ENCODE assay signal across 1 cellular context in genomic region chr12:98515368-98516183, GRCh38.
TF ChIP-seq lines count a peak whose summit lies in the region.

A gene with protein sequence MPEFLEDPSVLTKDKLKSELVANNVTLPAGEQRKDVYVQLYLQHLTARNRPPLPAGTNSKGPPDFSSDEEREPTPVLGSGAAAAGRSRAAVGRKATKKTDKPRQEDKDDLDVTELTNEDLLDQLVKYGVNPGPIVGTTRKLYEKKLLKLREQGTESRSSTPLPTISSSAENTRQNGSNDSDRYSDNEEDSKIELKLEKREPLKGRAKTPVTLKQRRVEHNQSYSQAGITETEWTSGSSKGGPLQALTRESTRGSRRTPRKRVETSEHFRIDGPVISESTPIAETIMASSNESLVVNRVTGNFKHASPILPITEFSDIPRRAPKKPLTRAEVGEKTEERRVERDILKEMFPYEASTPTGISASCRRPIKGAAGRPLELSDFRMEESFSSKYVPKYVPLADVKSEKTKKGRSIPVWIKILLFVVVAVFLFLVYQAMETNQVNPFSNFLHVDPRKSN (plus strand): TSS chr12:98515590. CDS start chr12:98515868, 278 bp downstream.

TF ChIP-seq in HepG2, 621 proteins besides CTCF, POLR2A, EP300 and RAD21 (continued from another document and continues in another):
- TF ChIP-seq POLR2G (IDR thresholded peaks at IDR 0.05; ENCODE audit: low read depth, low read length) = peak; percentile 92
- TF ChIP-seq NAIF1 (CRISPR knock-in tag; IDR thresholded peaks at IDR 0.05; ENCODE audit: borderline replicate concordance) = no peak
- TF ChIP-seq ZNF543 (CRISPR knock-in tag; IDR thresholded peaks at IDR 0.05) = peak; percentile 67; the same call in 1 of the 2 replicates
- no peak for TF ChIP-seq ZFP1 (CRISPR knock-in tag; IDR thresholded peaks at IDR 0.05)
- TF ChIP-seq CERS6 (CRISPR knock-in tag; IDR thresholded peaks at IDR 0.05) = no peak
- 0 out of 2 replicates have a peak, but pooled peaks have one; percentile 51 for TF ChIP-seq ELF3 (CRISPR knock-in tag; IDR thresholded peaks at IDR 0.05)
- 0 out of 2 replicates have a peak, but pooled peaks have one; percentile 84 for TF ChIP-seq CAMTA2 (CRISPR knock-in tag; IDR thresholded peaks at IDR 0.05; ENCODE audit: borderline replicate concordance)
- TF ChIP-seq EZH2 (conservative IDR thresholded peaks at IDR 0.05; ENCODE audit: low read depth, low read length) = no peak
- TF ChIP-seq MEF2D (CRISPR knock-in tag; IDR thresholded peaks at IDR 0.05) = peak; percentile 55; the same call in 1 of the 2 replicates
- no peak for TF ChIP-seq SMARCE1 (IDR thresholded peaks at IDR 0.05; ENCODE audit: borderline replicate concordance)
- TF ChIP-seq WIZ (CRISPR knock-in tag; IDR thresholded peaks at IDR 0.05) = 0 out of 2 replicates have a peak, but pooled peaks have one; percentile 58
- TF ChIP-seq, protein P1, sequence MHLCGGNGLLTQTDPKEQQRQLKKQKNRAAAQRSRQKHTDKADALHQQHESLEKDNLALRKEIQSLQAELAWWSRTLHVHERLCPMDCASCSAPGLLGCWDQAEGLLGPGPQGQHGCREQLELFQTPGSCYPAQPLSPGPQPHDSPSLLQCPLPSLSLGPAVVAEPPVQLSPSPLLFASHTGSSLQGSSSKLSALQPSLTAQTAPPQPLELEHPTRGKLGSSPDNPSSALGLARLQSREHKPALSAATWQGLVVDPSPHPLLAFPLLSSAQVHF (CRISPR knock-in tag; IDR thresholded peaks at IDR 0.05) = no peak
- TF ChIP-seq NRL (CRISPR knock-in tag; IDR thresholded peaks at IDR 0.05; ENCODE audit: borderline replicate concordance) = no peak
- no peak for TF ChIP-seq IRF2 (CRISPR knock-in tag; IDR thresholded peaks at IDR 0.05)
- TF ChIP-seq CBX5 (CRISPR knock-in tag; IDR thresholded peaks at IDR 0.05; ENCODE audit: borderline replicate concordance) = no peak
- TF ChIP-seq AHR (CRISPR knock-in tag; IDR thresholded peaks at IDR 0.05) = no peak
- TF ChIP-seq ZNF83 (CRISPR knock-in tag; IDR thresholded peaks at IDR 0.05; ENCODE audit: borderline replicate concordance) = no peak
- no peak for TF ChIP-seq ZNF432 (CRISPR knock-in tag; IDR thresholded peaks at IDR 0.05; ENCODE audit: borderline replicate concordance)
- TF ChIP-seq ZNF33A (CRISPR knock-in tag; IDR thresholded peaks at IDR 0.05; ENCODE audit: borderline replicate concordance) = no peak
- TF ChIP-seq NCOA5 (CRISPR knock-in tag; IDR thresholded peaks at IDR 0.05) = no peak
- TF ChIP-seq ZNF496 (CRISPR knock-in tag; IDR thresholded peaks at IDR 0.05; ENCODE audit: insufficient replicate concordance) = no peak
- no peak; the same call in 1 of the 2 replicates for TF ChIP-seq ZSCAN21 (CRISPR knock-in tag; IDR thresholded peaks at IDR 0.05; ENCODE audit: borderline replicate concordance)
- TF ChIP-seq ZNF430 (CRISPR knock-in tag; IDR thresholded peaks at IDR 0.05) = peak; percentile 50; the same call in 1 of the 2 replicates
- no peak for TF ChIP-seq MLLT10 (CRISPR knock-in tag; IDR thresholded peaks at IDR 0.05)
- TF ChIP-seq, protein P2, sequence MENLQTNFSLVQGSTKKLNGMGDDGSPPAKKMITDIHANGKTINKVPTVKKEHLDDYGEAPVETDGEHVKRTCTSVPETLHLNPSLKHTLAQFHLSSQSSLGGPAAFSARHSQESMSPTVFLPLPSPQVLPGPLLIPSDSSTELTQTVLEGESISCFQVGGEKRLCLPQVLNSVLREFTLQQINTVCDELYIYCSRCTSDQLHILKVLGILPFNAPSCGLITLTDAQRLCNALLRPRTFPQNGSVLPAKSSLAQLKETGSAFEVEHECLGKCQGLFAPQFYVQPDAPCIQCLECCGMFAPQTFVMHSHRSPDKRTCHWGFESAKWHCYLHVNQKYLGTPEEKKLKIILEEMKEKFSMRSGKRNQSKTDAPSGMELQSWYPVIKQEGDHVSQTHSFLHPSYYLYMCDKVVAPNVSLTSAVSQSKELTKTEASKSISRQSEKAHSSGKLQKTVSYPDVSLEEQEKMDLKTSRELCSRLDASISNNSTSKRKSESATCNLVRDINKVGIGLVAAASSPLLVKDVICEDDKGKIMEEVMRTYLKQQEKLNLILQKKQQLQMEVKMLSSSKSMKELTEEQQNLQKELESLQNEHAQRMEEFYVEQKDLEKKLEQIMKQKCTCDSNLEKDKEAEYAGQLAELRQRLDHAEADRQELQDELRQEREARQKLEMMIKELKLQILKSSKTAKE (CRISPR knock-in tag; IDR thresholded peaks at IDR 0.05; ENCODE audit: borderline replicate concordance) = no peak
- TF ChIP-seq ZFP36L2 (CRISPR knock-in tag; IDR thresholded peaks at IDR 0.05) = no peak
- no peak; the same call in 1 of the 2 replicates for TF ChIP-seq EED (CRISPR knock-in tag; IDR thresholded peaks at IDR 0.05)
- no peak for TF ChIP-seq JDP2 (CRISPR knock-in tag; IDR thresholded peaks at IDR 0.05; ENCODE audit: borderline replicate concordance)
- peak; percentile 74; the same call in 1 of the 2 replicates for TF ChIP-seq ZNF160 (CRISPR knock-in tag; IDR thresholded peaks at IDR 0.05)
- TF ChIP-seq, protein P3, sequence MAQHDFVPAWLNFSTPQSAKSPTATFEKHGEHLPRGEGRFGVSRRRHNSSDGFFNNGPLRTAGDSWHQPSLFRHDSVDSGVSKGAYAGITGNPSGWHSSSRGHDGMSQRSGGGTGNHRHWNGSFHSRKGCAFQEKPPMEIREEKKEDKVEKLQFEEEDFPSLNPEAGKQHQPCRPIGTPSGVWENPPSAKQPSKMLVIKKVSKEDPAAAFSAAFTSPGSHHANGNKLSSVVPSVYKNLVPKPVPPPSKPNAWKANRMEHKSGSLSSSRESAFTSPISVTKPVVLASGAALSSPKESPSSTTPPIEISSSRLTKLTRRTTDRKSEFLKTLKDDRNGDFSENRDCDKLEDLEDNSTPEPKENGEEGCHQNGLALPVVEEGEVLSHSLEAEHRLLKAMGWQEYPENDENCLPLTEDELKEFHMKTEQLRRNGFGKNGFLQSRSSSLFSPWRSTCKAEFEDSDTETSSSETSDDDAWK (CRISPR knock-in tag; IDR thresholded peaks at IDR 0.05) = no peak
- TF ChIP-seq NKX3-1 (CRISPR knock-in tag; IDR thresholded peaks at IDR 0.05) = peak; percentile 84; the same call in 1 of the 2 replicates
- no peak for TF ChIP-seq U2AF2 (IDR thresholded peaks at IDR 0.05; ENCODE audit: low read depth, low read length)
- TF ChIP-seq, protein P4, sequence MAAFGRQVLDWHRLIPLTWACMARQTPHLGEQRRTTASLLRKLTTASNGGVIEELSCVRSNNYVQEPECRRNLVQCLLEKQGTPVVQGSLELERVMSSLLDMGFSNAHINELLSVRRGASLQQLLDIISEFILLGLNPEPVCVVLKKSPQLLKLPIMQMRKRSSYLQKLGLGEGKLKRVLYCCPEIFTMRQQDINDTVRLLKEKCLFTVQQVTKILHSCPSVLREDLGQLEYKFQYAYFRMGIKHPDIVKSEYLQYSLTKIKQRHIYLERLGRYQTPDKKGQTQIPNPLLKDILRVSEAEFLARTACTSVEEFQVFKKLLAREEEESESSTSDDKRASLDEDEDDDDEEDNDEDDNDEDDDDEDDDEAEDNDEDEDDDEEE (CRISPR knock-in tag; IDR thresholded peaks at IDR 0.05) = peak; percentile 32; the same call in 1 of the 2 replicates
- TF ChIP-seq CENPX (CRISPR knock-in tag; IDR thresholded peaks at IDR 0.05) = no peak
- TF ChIP-seq ADNP (CRISPR knock-in tag; IDR thresholded peaks at IDR 0.05) = no peak
- TF ChIP-seq, protein P5, sequence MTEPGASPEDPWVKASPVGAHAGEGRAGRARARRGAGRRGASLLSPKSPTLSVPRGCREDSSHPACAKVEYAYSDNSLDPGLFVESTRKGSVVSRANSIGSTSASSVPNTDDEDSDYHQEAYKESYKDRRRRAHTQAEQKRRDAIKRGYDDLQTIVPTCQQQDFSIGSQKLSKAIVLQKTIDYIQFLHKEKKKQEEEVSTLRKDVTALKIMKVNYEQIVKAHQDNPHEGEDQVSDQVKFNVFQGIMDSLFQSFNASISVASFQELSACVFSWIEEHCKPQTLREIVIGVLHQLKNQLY (CRISPR knock-in tag; IDR thresholded peaks at IDR 0.05) = no peak
- TF ChIP-seq, protein P6, sequence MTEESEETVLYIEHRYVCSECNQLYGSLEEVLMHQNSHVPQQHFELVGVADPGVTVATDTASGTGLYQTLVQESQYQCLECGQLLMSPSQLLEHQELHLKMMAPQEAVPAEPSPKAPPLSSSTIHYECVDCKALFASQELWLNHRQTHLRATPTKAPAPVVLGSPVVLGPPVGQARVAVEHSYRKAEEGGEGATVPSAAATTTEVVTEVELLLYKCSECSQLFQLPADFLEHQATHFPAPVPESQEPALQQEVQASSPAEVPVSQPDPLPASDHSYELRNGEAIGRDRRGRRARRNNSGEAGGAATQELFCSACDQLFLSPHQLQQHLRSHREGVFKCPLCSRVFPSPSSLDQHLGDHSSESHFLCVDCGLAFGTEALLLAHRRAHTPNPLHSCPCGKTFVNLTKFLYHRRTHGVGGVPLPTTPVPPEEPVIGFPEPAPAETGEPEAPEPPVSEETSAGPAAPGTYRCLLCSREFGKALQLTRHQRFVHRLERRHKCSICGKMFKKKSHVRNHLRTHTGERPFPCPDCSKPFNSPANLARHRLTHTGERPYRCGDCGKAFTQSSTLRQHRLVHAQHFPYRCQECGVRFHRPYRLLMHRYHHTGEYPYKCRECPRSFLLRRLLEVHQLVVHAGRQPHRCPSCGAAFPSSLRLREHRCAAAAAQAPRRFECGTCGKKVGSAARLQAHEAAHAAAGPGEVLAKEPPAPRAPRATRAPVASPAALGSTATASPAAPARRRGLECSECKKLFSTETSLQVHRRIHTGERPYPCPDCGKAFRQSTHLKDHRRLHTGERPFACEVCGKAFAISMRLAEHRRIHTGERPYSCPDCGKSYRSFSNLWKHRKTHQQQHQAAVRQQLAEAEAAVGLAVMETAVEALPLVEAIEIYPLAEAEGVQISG (CRISPR knock-in tag; IDR thresholded peaks at IDR 0.05) = peak; percentile 77
- 0 out of 2 replicates have a peak, but pooled peaks have one; percentile 22 for TF ChIP-seq ZNF264 (CRISPR knock-in tag; IDR thresholded peaks at IDR 0.05)
- no peak for TF ChIP-seq ZNF850 (CRISPR knock-in tag; conservative IDR thresholded peaks at IDR 0.05)
- no peak for TF ChIP-seq ZNF260 (CRISPR knock-in tag; IDR thresholded peaks at IDR 0.05; ENCODE audit: borderline replicate concordance, low read depth)
- TF ChIP-seq ZNF562 (CRISPR knock-in tag; IDR thresholded peaks at IDR 0.05; ENCODE audit: borderline replicate concordance) = no peak
- TF ChIP-seq, protein P7, sequence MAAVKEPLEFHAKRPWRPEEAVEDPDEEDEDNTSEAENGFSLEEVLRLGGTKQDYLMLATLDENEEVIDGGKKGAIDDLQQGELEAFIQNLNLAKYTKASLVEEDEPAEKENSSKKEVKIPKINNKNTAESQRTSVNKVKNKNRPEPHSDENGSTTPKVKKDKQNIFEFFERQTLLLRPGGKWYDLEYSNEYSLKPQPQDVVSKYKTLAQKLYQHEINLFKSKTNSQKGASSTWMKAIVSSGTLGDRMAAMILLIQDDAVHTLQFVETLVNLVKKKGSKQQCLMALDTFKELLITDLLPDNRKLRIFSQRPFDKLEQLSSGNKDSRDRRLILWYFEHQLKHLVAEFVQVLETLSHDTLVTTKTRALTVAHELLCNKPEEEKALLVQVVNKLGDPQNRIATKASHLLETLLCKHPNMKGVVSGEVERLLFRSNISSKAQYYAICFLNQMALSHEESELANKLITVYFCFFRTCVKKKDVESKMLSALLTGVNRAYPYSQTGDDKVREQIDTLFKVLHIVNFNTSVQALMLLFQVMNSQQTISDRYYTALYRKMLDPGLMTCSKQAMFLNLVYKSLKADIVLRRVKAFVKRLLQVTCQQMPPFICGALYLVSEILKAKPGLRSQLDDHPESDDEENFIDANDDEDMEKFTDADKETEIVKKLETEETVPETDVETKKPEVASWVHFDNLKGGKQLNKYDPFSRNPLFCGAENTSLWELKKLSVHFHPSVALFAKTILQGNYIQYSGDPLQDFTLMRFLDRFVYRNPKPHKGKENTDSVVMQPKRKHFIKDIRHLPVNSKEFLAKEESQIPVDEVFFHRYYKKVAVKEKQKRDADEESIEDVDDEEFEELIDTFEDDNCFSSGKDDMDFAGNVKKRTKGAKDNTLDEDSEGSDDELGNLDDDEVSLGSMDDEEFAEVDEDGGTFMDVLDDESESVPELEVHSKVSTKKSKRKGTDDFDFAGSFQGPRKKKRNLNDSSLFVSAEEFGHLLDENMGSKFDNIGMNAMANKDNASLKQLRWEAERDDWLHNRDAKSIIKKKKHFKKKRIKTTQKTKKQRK (IDR thresholded peaks at IDR 0.05; ENCODE audit: low read length) = no peak
- peak; percentile 28; the same call in 1 of the 2 replicates for TF ChIP-seq HNF4G (IDR thresholded peaks at IDR 0.05; ENCODE audit: borderline replicate concordance, low read depth, low read length)
- no peak for TF ChIP-seq HNF4G (CRISPR knock-in tag; IDR thresholded peaks at IDR 0.05; ENCODE audit: borderline replicate concordance, low read depth)
- no peak for TF ChIP-seq ZNF816 (CRISPR knock-in tag; IDR thresholded peaks at IDR 0.05; ENCODE audit: borderline replicate concordance)
- TF ChIP-seq SMAD3 (CRISPR knock-in tag; IDR thresholded peaks at IDR 0.05) = 0 out of 2 replicates have a peak, but pooled peaks have one; percentile 25
- TF ChIP-seq, protein P8, sequence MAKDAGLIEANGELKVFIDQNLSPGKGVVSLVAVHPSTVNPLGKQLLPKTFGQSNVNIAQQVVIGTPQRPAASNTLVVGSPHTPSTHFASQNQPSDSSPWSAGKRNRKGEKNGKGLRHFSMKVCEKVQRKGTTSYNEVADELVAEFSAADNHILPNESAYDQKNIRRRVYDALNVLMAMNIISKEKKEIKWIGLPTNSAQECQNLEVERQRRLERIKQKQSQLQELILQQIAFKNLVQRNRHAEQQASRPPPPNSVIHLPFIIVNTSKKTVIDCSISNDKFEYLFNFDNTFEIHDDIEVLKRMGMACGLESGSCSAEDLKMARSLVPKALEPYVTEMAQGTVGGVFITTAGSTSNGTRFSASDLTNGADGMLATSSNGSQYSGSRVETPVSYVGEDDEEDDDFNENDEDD (CRISPR knock-in tag; IDR thresholded peaks at IDR 0.05; ENCODE audit: borderline replicate concordance) = peak; percentile 96
- TF ChIP-seq ATF3 (CRISPR knock-in tag; IDR thresholded peaks at IDR 0.05) = no peak; the same call in 1 of the 2 replicates
- no peak; the same call in 1 of the 2 replicates for TF ChIP-seq ZBTB3 (CRISPR knock-in tag; IDR thresholded peaks at IDR 0.05; ENCODE audit: borderline replicate concordance, low read depth)
- TF ChIP-seq SNRNP70 (IDR thresholded peaks at IDR 0.05; ENCODE audit: low read depth, low read length) = no peak
- TF ChIP-seq ZNF180 (CRISPR knock-in tag; IDR thresholded peaks at IDR 0.05; ENCODE audit: borderline replicate concordance, low read depth) = no peak
- TF ChIP-seq ZBTB42 (CRISPR knock-in tag; IDR thresholded peaks at IDR 0.05) = no peak
- TF ChIP-seq, protein P9, sequence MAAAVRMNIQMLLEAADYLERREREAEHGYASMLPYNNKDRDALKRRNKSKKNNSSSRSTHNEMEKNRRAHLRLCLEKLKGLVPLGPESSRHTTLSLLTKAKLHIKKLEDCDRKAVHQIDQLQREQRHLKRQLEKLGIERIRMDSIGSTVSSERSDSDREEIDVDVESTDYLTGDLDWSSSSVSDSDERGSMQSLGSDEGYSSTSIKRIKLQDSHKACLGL (CRISPR knock-in tag; IDR thresholded peaks at IDR 0.05) = peak; percentile 92
